In genomic region chr5:81552844-81553569, GRCh38 we compare ENCODE assay signal across 15 cellular contexts.
DNase-seq lines count a peak whose midpoint lies in the region; ATAC-seq, FAIRE-seq and TF ChIP-seq lines count a peak whose summit lies in the region.
"Had no signal": no experiment of that assay in that cellular context is flagged by ENCODE, and none has a peak within 500 bp of the region (broad histone marks: within the 10 kb centered on the region; RNA-seq: fewer than 3 reads in every experiment).

No MANE protein-coding gene starts in this region.

- H3K9me3 Mint-ChIP-seq in nephron progenitor cell = no peaks in the 10 kb centered on the region
- H3K9me3 Mint-ChIP-seq in stimulated activated effector memory CD8-positive, alpha-beta T cell treated with anti-CD3 and anti-CD28 coated beads, Interleukin-12 subunit alpha, Interleukin-12 subunit beta, amount 100 ng/mL, for 72 hours = no peaks in the 10 kb centered on the region
- H3K9me3 Mint-ChIP-seq: stimulated activated naive B cell treated with anti-CD40 and anti-IgM and Interleukin-4, amounts not matched to agents 10 μg/mL and 1 μg/mL and 100 μg/mL, for 72 hours; T-helper 2 cell treated with Interferon-gamma antibody and Interleukin-4, amounts not matched to agents 5 μg/mL and 100 μg/mL, for 36 hours; type B pancreatic cell had no signal

- H4K20me1 ChIP-seq in PC-3 (ENCODE audit: low read length) (no peaks in the 10 kb centered on the region), PC-9 (ENCODE audit: insufficient read depth) (no peaks in the 10 kb centered on the region)

- H3F3A ChIP-seq in PC-3 (ENCODE audit: low read length, unreplicated experiment) (no peaks in the 10 kb centered on the region), PC-9 (ENCODE audit: insufficient read depth, low read depth) (no peaks in the 10 kb centered on the region)

- H3K27me3 Mint-ChIP-seq in nephron progenitor cell (ENCODE audit: low read depth, poor library complexity) = no peaks in the 10 kb centered on the region
- H3K27me3 Mint-ChIP-seq: stimulated activated naive B cell treated with anti-CD40 and anti-IgM and Interleukin-4, amounts not matched to agents 10 μg/mL and 1 μg/mL and 100 μg/mL, for 72 hours; type B pancreatic cell had no signal

- H3K36me3 Mint-ChIP-seq in nephron progenitor cell (ENCODE audit: low read depth) = peaks cover 27% of the 10 kb centered on the region
- no peaks in the 10 kb centered on the region for H3K36me3 Mint-ChIP-seq in stimulated activated effector memory CD8-positive, alpha-beta T cell treated with anti-CD3 and anti-CD28 coated beads, Interleukin-12 subunit alpha, Interleukin-12 subunit beta, amount 100 ng/mL, for 72 hours

- CTCF ChIA-PET in PC-3 (lab: Charles Lee) (no interaction called here), PC-9 (lab: Charles Lee) (no interaction called here)

- no peaks in the 10 kb centered on the region for H3K36me3 ChIP-seq in PC-3 (ENCODE audit: low read depth, low read length)
- H3K36me3 ChIP-seq in PC-9 (ENCODE audit: low read depth) = no peaks in the 10 kb centered on the region
- H3K36me3 ChIP-seq: left ventricle myocardium inferior had no signal

- DNase-seq in GM19239 (ENCODE audit: insufficient read length, low spot score) = no peak
- DNase-seq in PC-3 = peak; percentile 6
- peak; percentile 13 for DNase-seq in epithelial cell of esophagus (ENCODE audit: low read depth)
- DNase-seq in nephron progenitor cell = no peak
- no peak for DNase-seq in substantia nigra (lab: John Stamatoyannopoulos, UW)
- no peak for DNase-seq in stimulated activated effector memory CD8-positive, alpha-beta T cell treated with anti-CD3 and anti-CD28 coated beads, Interleukin-12 subunit alpha, Interleukin-12 subunit beta, amount 100 ng/mL, for 72 hours (ENCODE audit: low spot score in 2 of 2)
- DNase-seq in anterior cingulate cortex (lab: John Stamatoyannopoulos, UW) = no peak
- DNase-seq in PC-9 = no peak
- DNase-seq: aorta; DMS 273 treated with DMSO at 0.1 percent for 48 hours; left ventricle myocardium inferior; SHP77 treated with DMSO at 0.1 percent for 48 hours; stimulated activated naive B cell treated with anti-CD40 and anti-IgM and Interleukin-4, amounts not matched to agents 10 μg/mL and 1 μg/mL and 100 μg/mL, for 72 hours had no signal

- H3K9me2 ChIP-seq in PC-3 (replicated peaks; ENCODE audit: low read length) = no peaks in the 10 kb centered on the region
- no peaks in the 10 kb centered on the region for H3K9me2 ChIP-seq in PC-9 (ENCODE audit: insufficient read depth)

- no peak overlapping the region for H3K9ac ChIP-seq in PC-3 (ENCODE audit: low read length)

- H3K4me3 ChIP-seq in PC-3 (ENCODE audit: low read length) = no peak overlapping the region
- no peak overlapping the region for H3K4me3 ChIP-seq in epithelial cell of esophagus (ENCODE audit: low read length)
- H3K4me3 ChIP-seq in PC-9 = no peak overlapping the region
- H3K4me3 ChIP-seq: left ventricle myocardium inferior had no signal

- H2AFZ ChIP-seq in PC-3 (ENCODE audit: low read length) (no peak overlapping the region), PC-9 (no peak overlapping the region)

- POLR2A ChIA-PET in PC-3 (lab: Charles Lee; ENCODE audit: unreplicated experiment) (interaction anchor here (0.8 kb wide), 1 partner anchor 41 kb away, joined by 4 read pairs; no protein-coding TSS in a partner anchor), PC-9 (lab: Charles Lee; ENCODE audit: unreplicated experiment) (no interaction called here)

- BruUV-seq in PC-3 (replicated peaks; lab: Mats Ljungman, UMichigan) (no TSS peak), PC-9 (replicated peaks; lab: Mats Ljungman, UMichigan) (no TSS peak)

- no peaks in the 10 kb centered on the region for H3K9me3 ChIP-seq in PC-3 (ENCODE audit: low read length)
- no peaks in the 10 kb centered on the region for H3K9me3 ChIP-seq in PC-9 (ENCODE audit: insufficient read depth, low read depth)
- H3K9me3 ChIP-seq: left ventricle myocardium inferior had no signal

- H3K79me2 ChIP-seq in PC-3 (ENCODE audit: low read length) (no peaks in the 10 kb centered on the region), PC-9 (ENCODE audit: low read depth) (no peaks in the 10 kb centered on the region)

- no peaks in the 10 kb centered on the region for H3K27me3 ChIP-seq in PC-3 (ENCODE audit: low read length)
- H3K27me3 ChIP-seq in PC-9 (ENCODE audit: insufficient read depth, low read depth) = no peaks in the 10 kb centered on the region

- 0 out of 2 replicates have a peak, but pooled peaks have one; percentile 20 for ATAC-seq in PC-3
- no peak for ATAC-seq in stimulated activated effector memory CD8-positive, alpha-beta T cell treated with anti-CD3 and anti-CD28 coated beads, Interleukin-12 subunit alpha, Interleukin-12 subunit beta, amount 100 ng/mL, for 72 hours
- ATAC-seq: stimulated activated naive B cell treated with anti-CD40 and anti-IgM and Interleukin-4, amounts not matched to agents 10 μg/mL and 1 μg/mL and 100 μg/mL, for 72 hours had no signal

- peak overlapping the region; percentile 65 for H3K27ac Mint-ChIP-seq in nephron progenitor cell
- no peak overlapping the region for H3K27ac Mint-ChIP-seq in stimulated activated effector memory CD8-positive, alpha-beta T cell treated with anti-CD3 and anti-CD28 coated beads, Interleukin-12 subunit alpha, Interleukin-12 subunit beta, amount 100 ng/mL, for 72 hours
- H3K27ac Mint-ChIP-seq: stimulated activated naive B cell treated with anti-CD40 and anti-IgM and Interleukin-4, amounts not matched to agents 10 μg/mL and 1 μg/mL and 100 μg/mL, for 72 hours; type B pancreatic cell had no signal

- peak; percentile 79 for FAIRE-seq in GM19239 (lab: Jason Lieb, UNC)

- H3K4me2 ChIP-seq in PC-3 (ENCODE audit: low read length) = no peak overlapping the region
- H3K4me2 ChIP-seq in PC-9 = no peak overlapping the region

- no peak overlapping the region for H3K4me3 Mint-ChIP-seq in nephron progenitor cell
- H3K4me3 Mint-ChIP-seq in stimulated activated effector memory CD8-positive, alpha-beta T cell treated with anti-CD3 and anti-CD28 coated beads, Interleukin-12 subunit alpha, Interleukin-12 subunit beta, amount 100 ng/mL, for 72 hours = no peak overlapping the region
- H3K4me3 Mint-ChIP-seq: stimulated activated naive B cell treated with anti-CD40 and anti-IgM and Interleukin-4, amounts not matched to agents 10 μg/mL and 1 μg/mL and 100 μg/mL, for 72 hours; T-helper 2 cell treated with Interferon-gamma antibody and Interleukin-4, amounts not matched to agents 5 μg/mL and 100 μg/mL, for 36 hours; type B pancreatic cell had no signal

- intact Hi-C loops in PC-3 (cut with micrococcal nuclease) = no loop called here
- intact Hi-C loops in PC-9 (cut with micrococcal nuclease; ENCODE audit: unreplicated experiment) = no loop called here

- peaks cover under 1% of the 10 kb centered on the region for H3K4me1 Mint-ChIP-seq in nephron progenitor cell
- H3K4me1 Mint-ChIP-seq in stimulated activated effector memory CD8-positive, alpha-beta T cell treated with anti-CD3 and anti-CD28 coated beads, Interleukin-12 subunit alpha, Interleukin-12 subunit beta, amount 100 ng/mL, for 72 hours = peaks cover 18% of the 10 kb centered on the region

- H3K4me1 ChIP-seq in PC-3 (ENCODE audit: insufficient read depth, low read length) (peaks cover 10% of the 10 kb centered on the region), PC-9 (replicated peaks; ENCODE audit: insufficient read depth) (no peaks in the 10 kb centered on the region)

- TF ChIP-seq CTCF in PC-3 (conservative IDR thresholded peaks at IDR 0.05; ENCODE audit: low read depth, low read length) (no peak), epithelial cell of esophagus (IDR thresholded peaks at IDR 0.05; ENCODE audit: insufficient read depth, low read depth, low read length, missing control alignments) (no peak), nephron progenitor cell (IDR thresholded peaks at IDR 0.05) (no peak), PC-9 (conservative IDR thresholded peaks at IDR 0.05) (no peak)

- H3K27ac ChIP-seq in PC-3 (ENCODE audit: low read length) = no peak overlapping the region
- H3K27ac ChIP-seq in substantia nigra (ENCODE audit: low read depth, low read length, poor library complexity, severe bottlenecking) = no peak overlapping the region
- H3K27ac ChIP-seq in PC-9 = no peak overlapping the region
- H3K27ac ChIP-seq: left ventricle myocardium inferior had no signal

Comparison
In these comparisons a context has a peak if more than half of its experiments do, and no peak if none do; other contexts are left out.
1. DNase-seq: peak in PC-3 (single experiment) and epithelial cell of esophagus (single experiment); none in GM19239 (single experiment), nephron progenitor cell (single experiment), substantia nigra (0 of 49), stimulated activated effector memory CD8-positive, alpha-beta T cell treated with anti-CD3 and anti-CD28 coated beads, Interleukin-12 subunit alpha, Interleukin-12 subunit beta, amount 100 ng/mL, for 72 hours (0 of 2), anterior cingulate cortex (0 of 58) and PC-9 (0 of 2).